28 cellular contexts compared by ENCODE assay signal in the genomic region with DNA sequence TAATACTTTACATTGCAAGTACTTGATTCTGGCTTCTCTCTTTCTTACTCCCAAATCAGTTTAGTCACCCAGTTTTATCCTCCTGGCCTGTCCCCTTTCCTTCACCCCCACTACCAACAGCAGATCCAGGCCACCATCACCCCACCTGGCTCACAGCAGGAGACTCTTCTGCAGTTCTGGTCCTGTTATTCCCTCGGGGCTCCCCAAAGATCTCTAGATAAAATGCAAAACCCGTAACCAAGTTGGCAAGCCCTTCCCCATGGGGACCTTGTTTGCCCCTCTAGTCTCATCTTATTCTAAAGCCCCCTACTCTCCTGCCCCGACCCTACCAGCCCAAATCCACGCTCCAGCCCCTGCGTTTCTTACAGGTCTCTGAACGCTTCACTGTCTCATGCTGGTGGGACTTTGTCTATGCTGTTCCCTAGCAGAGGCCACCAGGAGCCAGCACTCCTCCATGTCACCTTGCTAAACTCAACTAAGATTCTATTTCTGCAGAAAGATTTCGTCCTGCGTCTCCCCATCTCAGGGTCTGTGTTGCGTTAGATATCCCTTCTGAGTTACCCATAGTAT. TPM values are rescaled to one million over a fixed set of nuclear protein-coding genes. Genes with fewer than 3 reads are reported as not detected.
DNase-seq lines count a peak whose midpoint lies in the region; ATAC-seq and TF ChIP-seq lines count a peak whose summit lies in the region.
"Had no signal": no experiment of that assay in that cellular context is flagged by ENCODE, and none has a peak within 500 bp of the region (broad histone marks: within the 10 kb centered on the region; RNA-seq: fewer than 3 reads in every experiment).

No MANE protein-coding gene starts in this region.

- H3K27me3 ChIP-seq in suprapubic skin = no peaks in the 10 kb centered on the region
- H3K27me3 ChIP-seq: adrenal gland had no signal

- WGBS in suprapubic skin = 83% methylated on average over 9 of the region's 9 CpGs

- peaks cover 68% of the 10 kb centered on the region for H3K4me1 Mint-ChIP-seq in activated naive CD4-positive, alpha-beta T cell treated with anti-CD3 and anti-CD28 coated beads, Interleukin-2, amount 50 U/mL, for 24 hours
- H3K4me1 Mint-ChIP-seq in activated naive CD4-positive, alpha-beta T cell treated with anti-CD3 and anti-CD28 coated beads for 36 hours (ENCODE audit: low read depth) = peaks cover 38% of the 10 kb centered on the region
- peaks cover 36% of the 10 kb centered on the region for H3K4me1 Mint-ChIP-seq in nephron progenitor cell

- H3K27ac ChIP-seq in suprapubic skin = no peak overlapping the region
- H3K27ac ChIP-seq: A549, epithelial cell of prostate, prostate gland, SK-N-MC had no signal

- H3K36me3 Mint-ChIP-seq in activated naive CD4-positive, alpha-beta T cell treated with anti-CD3 and anti-CD28 coated beads, Interleukin-2, amount 50 U/mL, for 24 hours = peaks cover 5% of the 10 kb centered on the region
- peaks cover 22% of the 10 kb centered on the region for H3K36me3 Mint-ChIP-seq in activated naive CD4-positive, alpha-beta T cell treated with anti-CD3 and anti-CD28 coated beads for 36 hours (ENCODE audit: low read depth)
- no peaks in the 10 kb centered on the region for H3K36me3 Mint-ChIP-seq in nephron progenitor cell (ENCODE audit: low read depth)

- no peaks in the 10 kb centered on the region for H3K36me3 ChIP-seq in suprapubic skin
- H3K36me3 ChIP-seq: adrenal gland, prostate gland had no signal

- H3K27me3 Mint-ChIP-seq in activated naive CD4-positive, alpha-beta T cell treated with anti-CD3 and anti-CD28 coated beads, Interleukin-2, amount 50 U/mL, for 24 hours = no peaks in the 10 kb centered on the region
- no peaks in the 10 kb centered on the region for H3K27me3 Mint-ChIP-seq in activated naive CD4-positive, alpha-beta T cell treated with anti-CD3 and anti-CD28 coated beads for 36 hours (ENCODE audit: low read depth)
- peaks cover 41% of the 10 kb centered on the region for H3K27me3 Mint-ChIP-seq in nephron progenitor cell (ENCODE audit: low read depth, poor library complexity)
- H3K27me3 Mint-ChIP-seq: activated CD8-positive, alpha-beta T cell treated with anti-CD3 and anti-CD28 coated beads for 36 hours had no signal

- intact Hi-C loops in activated naive CD4-positive, alpha-beta T cell treated with anti-CD3 and anti-CD28 coated beads for 36 hours (cut with micrococcal nuclease) = no loop called here

- no peak overlapping the region for H3K4me3 Mint-ChIP-seq in activated naive CD4-positive, alpha-beta T cell treated with anti-CD3 and anti-CD28 coated beads, Interleukin-2, amount 50 U/mL, for 24 hours
- H3K4me3 Mint-ChIP-seq in activated naive CD4-positive, alpha-beta T cell treated with anti-CD3 and anti-CD28 coated beads for 36 hours = no peak overlapping the region
- H3K4me3 Mint-ChIP-seq in nephron progenitor cell = no peak overlapping the region
- H3K4me3 Mint-ChIP-seq: activated CD8-positive, alpha-beta T cell treated with anti-CD3 and anti-CD28 coated beads for 36 hours had no signal

- H3K9me3 Mint-ChIP-seq in activated naive CD4-positive, alpha-beta T cell treated with anti-CD3 and anti-CD28 coated beads, Interleukin-2, amount 50 U/mL, for 24 hours = no peaks in the 10 kb centered on the region
- H3K9me3 Mint-ChIP-seq in activated naive CD4-positive, alpha-beta T cell treated with anti-CD3 and anti-CD28 coated beads for 36 hours = no peaks in the 10 kb centered on the region
- no peaks in the 10 kb centered on the region for H3K9me3 Mint-ChIP-seq in nephron progenitor cell

- H3K27ac Mint-ChIP-seq in activated naive CD4-positive, alpha-beta T cell treated with anti-CD3 and anti-CD28 coated beads, Interleukin-2, amount 50 U/mL, for 24 hours = peak overlapping the region; percentile 25
- no peak overlapping the region for H3K27ac Mint-ChIP-seq in activated naive CD4-positive, alpha-beta T cell treated with anti-CD3 and anti-CD28 coated beads for 36 hours
- no peak overlapping the region for H3K27ac Mint-ChIP-seq in nephron progenitor cell
- H3K27ac Mint-ChIP-seq: activated CD8-positive, alpha-beta T cell treated with anti-CD3 and anti-CD28 coated beads for 36 hours had no signal

- peaks cover 45% of the 10 kb centered on the region for H3K4me1 ChIP-seq in suprapubic skin
- H3K4me1 ChIP-seq: prostate gland had no signal

- TF ChIP-seq EP300 in suprapubic skin (IDR thresholded peaks at IDR 0.05) = no peak

- no peak overlapping the region for H3K4me3 ChIP-seq in suprapubic skin
- H3K4me3 ChIP-seq: A549, adrenal gland, prostate gland, SK-N-MC had no signal

- no peak for TF ChIP-seq CTCF in suprapubic skin (IDR thresholded peaks at IDR 0.05)
- no peak for TF ChIP-seq CTCF in nephron progenitor cell (IDR thresholded peaks at IDR 0.05)

- DNase-seq in activated naive CD4-positive, alpha-beta T cell treated with anti-CD3 and anti-CD28 coated beads for 36 hours = no peak
- DNase-seq in NAMALWA (ENCODE audit: low spot score) (peak; percentile 26), left lobe of liver (ENCODE audit: low spot score) (peak; percentile 14), suprapubic skin (ENCODE audit: low spot score in 2 of 2) (peak; percentile 32 to 67), nephron progenitor cell (no peak)
- DNase-seq: activated CD8-positive, alpha-beta T cell treated with anti-CD3 and anti-CD28 coated beads for 36 hours; activated gamma-delta T cell treated with Interleukin-2 at 50 U/mL for 16 hours; activated T-cell treated with anti-CD3 and anti-CD28 coated beads, Interleukin-2, amount 50 U/mL, for 1 hour; AML-193; DMS79 treated with DMSO at 0.1 percent for 48 hours; Kasumi-1; mammary epithelial cell; MV-4-11; NCI-H146; NCI-H2107; NCI-H748 treated with DMSO at 0.1 percent for 48 hours; RPMI8226; stimulated activated naive CD8-positive, alpha-beta T cell treated with anti-CD3 and anti-CD28 coated beads, Interleukin-15, Interleukin-2, amounts not matched to agents 100 U/mL and 50 U/mL, for 24 hours; T-helper 2 cell had no signal

- ATAC-seq in left lobe of liver = no peak
- ATAC-seq in HG02970 (IDR thresholded peaks at IDR 0.05; ENCODE audit: low FRiP score, unreplicated experiment) = no peak
- no peak for ATAC-seq in GM21619 (IDR thresholded peaks at IDR 0.05; ENCODE audit: unreplicated experiment)
- ATAC-seq: A549; activated CD8-positive, alpha-beta T cell treated with anti-CD3 and anti-CD28 coated beads for 36 hours; HCT116; stimulated activated naive CD8-positive, alpha-beta T cell treated with anti-CD3 and anti-CD28 coated beads, Interleukin-15, Interleukin-2, amounts not matched to agents 100 U/mL and 50 U/mL, for 24 hours had no signal

- no peaks in the 10 kb centered on the region for H3K9me3 ChIP-seq in suprapubic skin
- H3K9me3 ChIP-seq: A549, adrenal gland, prostate gland had no signal

- TF ChIP-seq POLR2A in suprapubic skin (IDR thresholded peaks at IDR 0.05) = no peak

- CTCF ChIA-PET in activated naive CD4-positive, alpha-beta T cell treated with anti-CD3 and anti-CD28 coated beads for 36 hours (lab: Charles Lee) = no interaction called here

RNA-seq across cellular contexts. Expression of a gene that starts 4.0 kb away (rescaled TPM):
- total RNA-seq in activated naive CD4-positive, alpha-beta T cell treated with anti-CD3 and anti-CD28 coated beads for 36 hours = 10 to 100 TPM; 27.8 to 28.7 TPM
- total RNA-seq in left lobe of liver = 4.7 TPM
- 10 to 100 TPM; 32.0 to 54.0 (median 35.2) TPM for total RNA-seq in suprapubic skin

Comparison
In these comparisons a context has a peak if more than half of its experiments do, and no peak if none do; other contexts are left out.
1. DNase-seq: peak in NAMALWA (single experiment), left lobe of liver (single experiment) and suprapubic skin (2 of 2); none in activated naive CD4-positive, alpha-beta T cell treated with anti-CD3 and anti-CD28 coated beads for 36 hours (single experiment) and nephron progenitor cell (single experiment).